Comparison of ENCODE assay signal across 10 cellular contexts in the genomic region with DNA sequence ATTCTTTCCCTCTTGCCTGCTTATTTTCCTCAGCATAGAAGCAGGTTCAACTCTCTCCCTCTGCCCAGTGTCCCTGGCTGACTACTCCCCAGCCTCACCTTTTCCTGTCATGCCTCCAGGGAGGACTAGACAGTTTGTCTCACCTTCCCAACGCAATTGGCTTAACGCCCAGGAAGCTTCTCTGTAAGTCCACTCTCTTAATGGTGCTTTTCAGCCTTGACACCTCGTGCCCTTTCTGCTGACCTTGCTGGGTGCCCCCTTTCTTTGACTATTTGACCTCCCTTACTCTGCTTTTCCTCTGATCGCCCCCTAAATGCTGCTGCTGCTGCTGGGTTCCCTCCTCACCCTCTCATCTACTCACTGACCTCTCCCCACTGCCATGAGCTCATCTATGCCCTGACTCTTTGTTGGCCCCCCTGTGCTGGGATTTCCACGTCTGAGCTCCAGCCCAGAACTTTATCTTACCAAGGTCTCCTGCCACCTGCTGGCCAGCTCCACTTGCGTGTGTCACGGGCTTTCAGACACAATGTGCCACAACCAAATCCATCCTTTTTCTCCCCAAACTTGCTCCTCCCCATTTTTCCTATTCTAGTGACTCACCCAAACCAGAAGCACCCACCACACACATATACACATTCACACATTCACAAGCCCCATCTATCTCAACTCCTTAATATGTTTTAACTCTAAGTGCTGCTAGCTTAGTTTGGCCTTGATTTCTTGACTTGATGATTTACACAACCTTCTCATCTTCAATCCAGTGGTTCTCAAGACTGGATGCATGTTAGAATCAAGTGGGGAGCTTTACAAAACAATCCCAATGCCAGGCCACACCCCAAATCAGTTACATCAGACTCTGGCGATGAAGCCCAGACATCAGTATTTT. TPM values are rescaled to one million over a fixed set of nuclear protein-coding genes. Genes with fewer than 3 reads are reported as not detected.
DNase-seq lines count a peak whose midpoint lies in the region; ATAC-seq and TF ChIP-seq lines count a peak whose summit lies in the region.
"Had no signal": no experiment of that assay in that cellular context is flagged by ENCODE, and none has a peak within 500 bp of the region (broad histone marks: within the 10 kb centered on the region; RNA-seq: fewer than 3 reads in every experiment).

No MANE protein-coding gene starts in this region.

- no peak overlapping the region for H3K9ac ChIP-seq in neural cell (ENCODE audit: low read length)
- H3K9ac ChIP-seq: BLaER1 treated with 17β-estradiol and CSF1 and Interleukin-3, amounts not matched to agents 10 nM and 100 nM had no signal

- peaks cover 14% of the 10 kb centered on the region for H3K27me3 Mint-ChIP-seq in activated CD4-positive, alpha-beta memory T cell treated with anti-CD3 and anti-CD28 coated beads, Interleukin-2, amount 10 ng/mL, durations not matched to agents 7 days and 5 days

- no peaks in the 10 kb centered on the region for H3K9me3 ChIP-seq in neural cell (ENCODE audit: low read length)
- no peaks in the 10 kb centered on the region for H3K9me3 ChIP-seq in vagina

- DNase-seq in NCI-H2029 (lab: John Stamatoyannopoulos, UW) (peak; percentile 3), NCI-H2029 treated with DMSO at 0.1 percent for 48 hours (lab: John Stamatoyannopoulos, UW) (no peak), NCI-H1694 (lab: John Stamatoyannopoulos, UW) (peak; percentile 12), erythroblast (lab: John Stamatoyannopoulos, UW) (peak; percentile 67 to 68), vagina (ENCODE audit: extremely low spot score in 2 of 2) (no peak)
- peak; percentile 55 for DNase-seq in activated CD4-positive, alpha-beta memory T cell treated with anti-CD3 and anti-CD28 coated beads, Interleukin-2, amount 10 ng/mL, durations not matched to agents 7 days and 5 days

- TF ChIP-seq EP300 in neural cell (conservative IDR thresholded peaks at IDR 0.05; ENCODE audit: poor library complexity, severe bottlenecking): no peak

- H3K36me3 ChIP-seq in neural cell (ENCODE audit: insufficient read depth, low read length): no peaks in the 10 kb centered on the region
- no peaks in the 10 kb centered on the region for H3K36me3 ChIP-seq in vagina

- no peak for ATAC-seq in GM18907 (IDR thresholded peaks at IDR 0.05; ENCODE audit: unreplicated experiment)

- H2AFZ ChIP-seq in neural cell (ENCODE audit: low read depth, low read length): no peak overlapping the region

- TF ChIP-seq POLR2A in erythroblast (IDR thresholded peaks at IDR 0.05; ENCODE audit: low read length) (peak; percentile 57), vagina (IDR thresholded peaks at IDR 0.05) (no peak)

- no peaks in the 10 kb centered on the region for H3K4me1 ChIP-seq in vagina

- H3K27ac ChIP-seq in neural cell (ENCODE audit: low read length) (no peak overlapping the region), vagina (no peak overlapping the region)
- H3K27ac ChIP-seq: BLaER1 treated with 17β-estradiol and CSF1 and Interleukin-3, amounts not matched to agents 10 nM and 100 nM had no signal

- CTCF ChIA-PET in activated CD4-positive, alpha-beta memory T cell treated with anti-CD3 and anti-CD28 coated beads, Interleukin-2, amount 10 ng/mL, durations not matched to agents 7 days and 5 days (lab: Charles Lee): interaction anchor here (0.6 to 2.5 kb wide), 29 partner anchors 9 to 502 kb away, joined by 3 to 21 read pairs (median 3); partner anchors contain the start of genes CCNDBP1 and ZSCAN29

- TF ChIP-seq CTCF in neural cell (IDR thresholded peaks at IDR 0.05; ENCODE audit: poor library complexity, severe bottlenecking) (peak; percentile 43), vagina (IDR thresholded peaks at IDR 0.05) (peak; percentile 14 to 30 (median 22))

- peaks cover 2% of the 10 kb centered on the region for H3K36me3 Mint-ChIP-seq in activated CD4-positive, alpha-beta memory T cell treated with anti-CD3 and anti-CD28 coated beads, Interleukin-2, amount 10 ng/mL, durations not matched to agents 7 days and 5 days (ENCODE audit: low read depth)

- intact Hi-C loops in vagina (cut with DNase I): no loop called here

- peaks cover 11% of the 10 kb centered on the region for H3K4me1 Mint-ChIP-seq in activated CD4-positive, alpha-beta memory T cell treated with anti-CD3 and anti-CD28 coated beads, Interleukin-2, amount 10 ng/mL, durations not matched to agents 7 days and 5 days

- H3K27me3 ChIP-seq in neural cell (ENCODE audit: insufficient read depth, low read depth, low read length): no peaks in the 10 kb centered on the region
- H3K27me3 ChIP-seq in vagina: no peaks in the 10 kb centered on the region
- H3K27me3 ChIP-seq: BLaER1 treated with 17β-estradiol and CSF1 and Interleukin-3, amounts not matched to agents 10 nM and 100 nM had no signal

- H3K4me3 Mint-ChIP-seq in activated CD4-positive, alpha-beta memory T cell treated with anti-CD3 and anti-CD28 coated beads, Interleukin-2, amount 10 ng/mL, durations not matched to agents 7 days and 5 days: no peak overlapping the region
- H3K4me3 Mint-ChIP-seq: activated naive CD4-positive, alpha-beta T cell treated with anti-CD3 and anti-CD28 coated beads, Interleukin-2, amount 50 U/mL, for 24 hours had no signal

- no peak overlapping the region for H3K4me2 ChIP-seq in neural cell (ENCODE audit: low read length)
- H3K4me2 ChIP-seq: BLaER1 treated with 17β-estradiol and CSF1 and Interleukin-3, amounts not matched to agents 10 nM and 100 nM had no signal

- H3K4me3 ChIP-seq in neural cell (ENCODE audit: low read length): no peak overlapping the region
- H3K4me3 ChIP-seq in vagina: no peak overlapping the region
- H3K4me3 ChIP-seq: BLaER1 treated with 17β-estradiol and CSF1 and Interleukin-3, amounts not matched to agents 10 nM and 100 nM had no signal

- no peaks in the 10 kb centered on the region for H3K9me2 ChIP-seq in neural cell (ENCODE audit: insufficient read depth, low read length)

- no peaks in the 10 kb centered on the region for H4K20me1 ChIP-seq in neural cell (ENCODE audit: insufficient read depth)

- no peak overlapping the region for H3K27ac Mint-ChIP-seq in activated CD4-positive, alpha-beta memory T cell treated with anti-CD3 and anti-CD28 coated beads, Interleukin-2, amount 10 ng/mL, durations not matched to agents 7 days and 5 days
- H3K27ac Mint-ChIP-seq: activated naive CD4-positive, alpha-beta T cell treated with anti-CD3 and anti-CD28 coated beads, Interleukin-2, amount 50 U/mL, for 24 hours had no signal

- POLR2A ChIA-PET in activated CD4-positive, alpha-beta memory T cell treated with anti-CD3 and anti-CD28 coated beads, Interleukin-2, amount 10 ng/mL, durations not matched to agents 7 days and 5 days (lab: Charles Lee): interaction anchor here (1.3 to 3.6 kb wide), 3 partner anchors 10 to 19 kb away, joined by 3 to 10 read pairs (median 3); partner anchors contain the start of gene CCNDBP1

- no peaks in the 10 kb centered on the region for H3K9me3 Mint-ChIP-seq in activated CD4-positive, alpha-beta memory T cell treated with anti-CD3 and anti-CD28 coated beads, Interleukin-2, amount 10 ng/mL, durations not matched to agents 7 days and 5 days
- H3K9me3 Mint-ChIP-seq: activated naive CD4-positive, alpha-beta T cell treated with anti-CD3 and anti-CD28 coated beads, Interleukin-2, amount 50 U/mL, for 24 hours had no signal

- no peaks in the 10 kb centered on the region for H3K79me2 ChIP-seq in neural cell (replicated peaks; ENCODE audit: insufficient read depth, low read length)

- no peaks in the 10 kb centered on the region for H3F3A ChIP-seq in neural cell (ENCODE audit: insufficient read depth, low read length, poor library complexity, severe bottlenecking)

- TF ChIP-seq RAD21 in neural cell (conservative IDR thresholded peaks at IDR 0.05): no peak

TF ChIP-seq in neural cell, 6 proteins besides CTCF, POLR2A, EP300 and RAD21:
- TF ChIP-seq POLR2AphosphoS5 (IDR thresholded peaks at IDR 0.05) (no peak), TAF1 (IDR thresholded peaks at IDR 0.05; ENCODE audit: low read depth) (no peak), SMC3 (conservative IDR thresholded peaks at IDR 0.05; ENCODE audit: poor library complexity) (no peak), EZH2 (IDR thresholded peaks at IDR 0.05; ENCODE audit: borderline replicate concordance, insufficient read depth, low read length, poor library complexity, severe bottlenecking) (no peak), MXI1 (conservative IDR thresholded peaks at IDR 0.05; ENCODE audit: poor library complexity, severe bottlenecking) (no peak)
- TF ChIP-seq, protein P1, sequence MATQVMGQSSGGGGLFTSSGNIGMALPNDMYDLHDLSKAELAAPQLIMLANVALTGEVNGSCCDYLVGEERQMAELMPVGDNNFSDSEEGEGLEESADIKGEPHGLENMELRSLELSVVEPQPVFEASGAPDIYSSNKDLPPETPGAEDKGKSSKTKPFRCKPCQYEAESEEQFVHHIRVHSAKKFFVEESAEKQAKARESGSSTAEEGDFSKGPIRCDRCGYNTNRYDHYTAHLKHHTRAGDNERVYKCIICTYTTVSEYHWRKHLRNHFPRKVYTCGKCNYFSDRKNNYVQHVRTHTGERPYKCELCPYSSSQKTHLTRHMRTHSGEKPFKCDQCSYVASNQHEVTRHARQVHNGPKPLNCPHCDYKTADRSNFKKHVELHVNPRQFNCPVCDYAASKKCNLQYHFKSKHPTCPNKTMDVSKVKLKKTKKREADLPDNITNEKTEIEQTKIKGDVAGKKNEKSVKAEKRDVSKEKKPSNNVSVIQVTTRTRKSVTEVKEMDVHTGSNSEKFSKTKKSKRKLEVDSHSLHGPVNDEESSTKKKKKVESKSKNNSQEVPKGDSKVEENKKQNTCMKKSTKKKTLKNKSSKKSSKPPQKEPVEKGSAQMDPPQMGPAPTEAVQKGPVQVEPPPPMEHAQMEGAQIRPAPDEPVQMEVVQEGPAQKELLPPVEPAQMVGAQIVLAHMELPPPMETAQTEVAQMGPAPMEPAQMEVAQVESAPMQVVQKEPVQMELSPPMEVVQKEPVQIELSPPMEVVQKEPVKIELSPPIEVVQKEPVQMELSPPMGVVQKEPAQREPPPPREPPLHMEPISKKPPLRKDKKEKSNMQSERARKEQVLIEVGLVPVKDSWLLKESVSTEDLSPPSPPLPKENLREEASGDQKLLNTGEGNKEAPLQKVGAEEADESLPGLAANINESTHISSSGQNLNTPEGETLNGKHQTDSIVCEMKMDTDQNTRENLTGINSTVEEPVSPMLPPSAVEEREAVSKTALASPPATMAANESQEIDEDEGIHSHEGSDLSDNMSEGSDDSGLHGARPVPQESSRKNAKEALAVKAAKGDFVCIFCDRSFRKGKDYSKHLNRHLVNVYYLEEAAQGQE (IDR thresholded peaks at IDR 0.05; ENCODE audit: borderline replicate concordance): no peak

RNA-seq across cellular contexts. Expression of gene EPB42, which starts 16.6 kb away (rescaled TPM):
- total RNA-seq in activated CD4-positive, alpha-beta memory T cell treated with anti-CD3 and anti-CD28 coated beads, Interleukin-2, amount 10 ng/mL, durations not matched to agents 7 days and 5 days: not detected
- not detected in 2 replicates for polyA plus RNA-seq in neural cell
- polyA minus RNA-seq in neural cell: not detected in 2 replicates
- total RNA-seq in vagina: not detected

RNA-seq across cellular contexts. Expression of gene CCNDBP1, which starts 19.1 kb away (rescaled TPM):
- total RNA-seq in activated CD4-positive, alpha-beta memory T cell treated with anti-CD3 and anti-CD28 coated beads, Interleukin-2, amount 10 ng/mL, durations not matched to agents 7 days and 5 days: 100 to 1,000 TPM; 103 to 108 TPM
- polyA plus RNA-seq in neural cell: 67.6 and 89.2 TPM in 2 replicates
- polyA minus RNA-seq in neural cell: 25.4 and 32.4 TPM in 2 replicates
- total RNA-seq in vagina: 43.2 TPM

Comparison
In these comparisons a context has a peak if more than half of its experiments do, and no peak if none do; other contexts are left out.
1. DNase-seq: peak in NCI-H2029 (single experiment), NCI-H1694 (single experiment), activated CD4-positive, alpha-beta memory T cell treated with anti-CD3 and anti-CD28 coated beads, Interleukin-2, amount 10 ng/mL, durations not matched to agents 7 days and 5 days (single experiment) and erythroblast (2 of 2); none in NCI-H2029 treated with DMSO at 0.1 percent for 48 hours (single experiment) and vagina (0 of 2).